Comparison of ENCODE assay signal across 18 cellular contexts in genomic region chr1:248904437-248905216, GRCh38. TPM values are rescaled to one million over a fixed set of nuclear protein-coding genes. Genes with fewer than 3 reads are reported as not detected.
DNase-seq lines count a peak whose midpoint lies in the region; ATAC-seq and TF ChIP-seq lines count a peak whose summit lies in the region.
"Had no signal": no experiment of that assay in that cellular context is flagged by ENCODE, and none has a peak within 500 bp of the region (broad histone marks: within the 10 kb centered on the region; RNA-seq: fewer than 3 reads in every experiment).

No MANE protein-coding gene starts in this region.

- H3K4me1 ChIP-seq in CD8-positive, alpha-beta memory T cell (ENCODE audit: insufficient read depth, low read length), result peaks cover 16% of the 10 kb centered on the region
- peaks cover 25% of the 10 kb centered on the region for H3K4me1 ChIP-seq in neural progenitor cell

- TF ChIP-seq CTCF in brain (conservative IDR thresholded peaks at IDR 0.05), result no peak
- TF ChIP-seq CTCF in neural progenitor cell (IDR thresholded peaks at IDR 0.05), result no peak

- POLR2A ChIA-PET in CD8-positive, alpha-beta memory T cell (lab: Charles Lee), result no interaction called here

- peaks cover 29% of the 10 kb centered on the region for H3K79me2 ChIP-seq in neural progenitor cell (ENCODE audit: low read depth)

- H3K27ac Mint-ChIP-seq in CD8-positive, alpha-beta memory T cell, result peak overlapping the region in 6 of 8 donors; percentile 61 to 99 (median 96)
- peak overlapping the region; percentile 29 to 61 (median 42) for H3K27ac Mint-ChIP-seq in IgD-negative memory B cell
- peak overlapping the region in 1 of 5 experiments; percentile 98 for H3K27ac Mint-ChIP-seq in brain
- no peak overlapping the region for H3K27ac Mint-ChIP-seq in neural progenitor cell

- peak overlapping the region in 4 of 7 donors; percentile 2 to 99 (median 92) for H3K4me3 Mint-ChIP-seq in CD8-positive, alpha-beta memory T cell
- H3K4me3 Mint-ChIP-seq in IgD-negative memory B cell (peak overlapping the region in 3 of 4 donors; percentile 15 to 86 (median 30)), brain (peak overlapping the region; percentile 91 to 98 (median 96)), neural progenitor cell (no peak overlapping the region)

- H4K20me1 ChIP-seq in neural progenitor cell (ENCODE audit: low read depth), result no peaks in the 10 kb centered on the region

- H3F3A ChIP-seq in neural progenitor cell (ENCODE audit: low read depth), result peaks cover 31% of the 10 kb centered on the region

- H2AFZ ChIP-seq in neural progenitor cell (replicated peaks), result peak overlapping the region; percentile 73

- peak overlapping the region; percentile 73 for H3K27ac ChIP-seq in CD8-positive, alpha-beta memory T cell (ENCODE audit: low read depth, low read length)
- H3K27ac ChIP-seq in neural progenitor cell, result no peak overlapping the region

- H3K4me1 Mint-ChIP-seq in CD8-positive, alpha-beta memory T cell, result peaks cover 33 to 44% (median 43%) of the 10 kb centered on the region in 3 donors
- peaks cover 20 to 33% (median 26%) of the 10 kb centered on the region in 3 donors for H3K4me1 Mint-ChIP-seq in IgD-negative memory B cell
- peaks cover 44% of the 10 kb centered on the region for H3K4me1 Mint-ChIP-seq in brain
- H3K4me1 Mint-ChIP-seq in neural progenitor cell, result peaks cover 27% of the 10 kb centered on the region

- ATAC-seq in left lobe of liver (no peak), GM21786 (IDR thresholded peaks at IDR 0.05; ENCODE audit: unreplicated experiment) (no peak), HG03342 (IDR thresholded peaks at IDR 0.05; ENCODE audit: unreplicated experiment) (no peak)

- peak overlapping the region; percentile 75 for H3K4me2 ChIP-seq in neural progenitor cell

- H3K9ac ChIP-seq in neural progenitor cell, result no peak overlapping the region

- peaks cover 0 to 9% (median 4%) of the 10 kb centered on the region in 3 donors for H3K36me3 Mint-ChIP-seq in CD8-positive, alpha-beta memory T cell
- H3K36me3 Mint-ChIP-seq in IgD-negative memory B cell (peaks cover under 1% of the 10 kb centered on the region), brain (peaks cover 4% of the 10 kb centered on the region), neural progenitor cell (peaks cover 10% of the 10 kb centered on the region)

- no peaks in the 10 kb centered on the region for H3K9me3 Mint-ChIP-seq in CD8-positive, alpha-beta memory T cell
- H3K9me3 Mint-ChIP-seq in IgD-negative memory B cell, result no peaks in the 10 kb centered on the region
- peaks cover 0 to 5% (median 4%) of the 10 kb centered on the region in 5 experiments for H3K9me3 Mint-ChIP-seq in brain
- H3K9me3 Mint-ChIP-seq in neural progenitor cell, result no peaks in the 10 kb centered on the region
- H3K9me3 Mint-ChIP-seq: dendritic cell treated with granulocyte-macrophage colony-stimulating factor and Interleukin-4, amounts not matched to agents 40 ng/mL and 50 ng/mL, for 4 days had no signal

- H3K9me3 ChIP-seq in CD8-positive, alpha-beta memory T cell (ENCODE audit: low read length), result no peaks in the 10 kb centered on the region
- H3K9me3 ChIP-seq in neural progenitor cell (ENCODE audit: low read depth), result no peaks in the 10 kb centered on the region
- H3K9me3 ChIP-seq: thoracic aorta had no signal

- H3K27me3 ChIP-seq in CD8-positive, alpha-beta memory T cell (ENCODE audit: insufficient read depth, low read length, poor library complexity, severe bottlenecking), result no peaks in the 10 kb centered on the region
- peaks cover 12% of the 10 kb centered on the region for H3K27me3 ChIP-seq in neural progenitor cell

- CTCF ChIA-PET in CD8-positive, alpha-beta memory T cell (lab: Charles Lee), result interaction anchor here (1.0 kb wide), 1 partner anchor 30 kb away, joined by 3 read pairs; no protein-coding TSS in a partner anchor

- no peak overlapping the region for H3K4me3 ChIP-seq in CD8-positive, alpha-beta memory T cell (ENCODE audit: low read length)
- no peak overlapping the region for H3K4me3 ChIP-seq in neural progenitor cell

- peaks cover 0 to 20% of the 10 kb centered on the region in 2 donors for H3K27me3 Mint-ChIP-seq in CD8-positive, alpha-beta memory T cell
- H3K27me3 Mint-ChIP-seq in IgD-negative memory B cell (no peaks in the 10 kb centered on the region), brain (peaks cover 27% of the 10 kb centered on the region), neural progenitor cell (ENCODE audit: insufficient read depth, low read depth) (peaks cover 3% of the 10 kb centered on the region)

- no peak for DNase-seq in CD8-positive, alpha-beta memory T cell
- DNase-seq in neural progenitor cell (ENCODE audit: low spot score) (no peak), left lobe of liver (ENCODE audit: low spot score) (no peak)
- DNase-seq: activated naive CD4-positive, alpha-beta T cell; DMS79; erythroblast; islet precursor cell; midbrain; MV-4-11; NCI-H2029 treated with DMSO at 0.1 percent for 48 hours; NCI-H524 treated with DMSO at 0.1 percent for 48 hours; SW 1271 had no signal

- H3K36me3 ChIP-seq in CD8-positive, alpha-beta memory T cell (ENCODE audit: insufficient read depth, low read length), result no peaks in the 10 kb centered on the region
- H3K36me3 ChIP-seq in neural progenitor cell, result no peaks in the 10 kb centered on the region
- H3K36me3 ChIP-seq: thoracic aorta had no signal

RNA-seq across cellular contexts. Expression of gene PGBD2, which starts 1.4 kb away (rescaled TPM):
- 1 to 10 TPM; 7.0 to 8.1 TPM for total RNA-seq in CD8-positive, alpha-beta memory T cell
- 13.7 TPM for polyA plus RNA-seq in CD8-positive, alpha-beta memory T cell
- polyA plus RNA-seq in IgD-negative memory B cell, result 16.9 TPM
- polyA plus RNA-seq in brain (ENCODE audit: insufficient read depth, low read depth, low replicate concordance), result 2.4 TPM
- total RNA-seq in neural progenitor cell (ENCODE audit: low replicate concordance), result 7.9 and 11.2 TPM in 2 replicates
- total RNA-seq in left lobe of liver, result 3.4 TPM

RNA-seq across cellular contexts. Expression of gene ZNF692, which starts 45.7 kb away (rescaled TPM):
- 10 to 100 TPM; 56.0 to 58.7 TPM for total RNA-seq in CD8-positive, alpha-beta memory T cell
- 9.6 TPM for polyA plus RNA-seq in CD8-positive, alpha-beta memory T cell
- polyA plus RNA-seq in IgD-negative memory B cell, result 17.0 TPM
- 10.5 TPM for polyA plus RNA-seq in brain (ENCODE audit: insufficient read depth, low read depth, low replicate concordance)
- 37.8 and 84.9 TPM in 2 replicates for total RNA-seq in neural progenitor cell (ENCODE audit: low replicate concordance)
- 20.2 TPM for total RNA-seq in left lobe of liver
